1 cellular context compared by ENCODE assay signal in genomic region chr7:147509859-147510542, GRCh38.
TF ChIP-seq lines count a peak whose summit lies in the region.

No MANE protein-coding gene starts in this region.

TF ChIP-seq in SK-N-SH treated with all-trans-retinoic acid at 6 μM for 48 hours, 23 proteins besides CTCF, POLR2A, EP300 and RAD21 (continued from another document):
- peak; percentile 51; the same call in 1 of the 2 replicates for TF ChIP-seq CREB5 (CRISPR knock-in tag; IDR thresholded peaks at IDR 0.05; ENCODE audit: low read depth)
- TF ChIP-seq ARNTL (CRISPR knock-in tag; IDR thresholded peaks at IDR 0.05; ENCODE audit: borderline replicate concordance, low read depth), result no peak
- TF ChIP-seq BACH2 (CRISPR knock-in tag; IDR thresholded peaks at IDR 0.05; ENCODE audit: borderline replicate concordance), result no peak
- peak; percentile 93; the same call in 1 of the 2 replicates for TF ChIP-seq CSDC2 (CRISPR knock-in tag; IDR thresholded peaks at IDR 0.05)
- peak; percentile 73; the same call in 1 of the 2 replicates for TF ChIP-seq POU6F1 (CRISPR knock-in tag; IDR thresholded peaks at IDR 0.05; ENCODE audit: borderline replicate concordance, low read depth)
- no peak; the same call in 1 of the 2 replicates for TF ChIP-seq TOX (CRISPR knock-in tag; IDR thresholded peaks at IDR 0.05; ENCODE audit: borderline replicate concordance)
- peak; percentile 58; the same call in 1 of the 2 replicates for TF ChIP-seq CSRNP3 (CRISPR knock-in tag; IDR thresholded peaks at IDR 0.05)
- no peak for TF ChIP-seq PPARA (CRISPR knock-in tag; IDR thresholded peaks at IDR 0.05; ENCODE audit: borderline replicate concordance)
- TF ChIP-seq ZFP3 (CRISPR knock-in tag; IDR thresholded peaks at IDR 0.05), result peak; percentile 79
- TF ChIP-seq ZNF70 (CRISPR knock-in tag; IDR thresholded peaks at IDR 0.05), result no peak
- TF ChIP-seq TSHZ2 (CRISPR knock-in tag; IDR thresholded peaks at IDR 0.05), result no peak
- TF ChIP-seq ZNF8 (CRISPR knock-in tag; IDR thresholded peaks at IDR 0.05), result 0 out of 2 replicates have a peak, but pooled peaks have one; percentile 25
- TF ChIP-seq ZFP30 (CRISPR knock-in tag; IDR thresholded peaks at IDR 0.05), result no peak
- no peak; the same call in 1 of the 2 replicates for TF ChIP-seq RARB (CRISPR knock-in tag; IDR thresholded peaks at IDR 0.05)
